In genomic region chr15:30992073-30992363, GRCh38 we compare ENCODE assay signal across 8 cellular contexts. TPM values are rescaled to one million over a fixed set of nuclear protein-coding genes. Genes with fewer than 3 reads are reported as not detected.
DNase-seq lines count a peak whose midpoint lies in the region; ATAC-seq and TF ChIP-seq lines count a peak whose summit lies in the region.

No MANE protein-coding gene starts in this region.

- H3K4me3 Mint-ChIP-seq in GM23338 = peak overlapping the region; percentile 86
- peak overlapping the region; percentile 77 for H3K4me3 Mint-ChIP-seq in activated T-helper 17 cell treated with anti-CD3 and anti-CD28 coated beads, Interleukin-2, amount 50 U/mL, for 72 hours
- H3K4me3 Mint-ChIP-seq in stimulated activated naive CD8-positive, alpha-beta T cell treated with anti-CD3 and anti-CD28 coated beads, Interleukin-15, Interleukin-2, amounts not matched to agents 100 ng/mL and 50 ng/mL, for 24 hours = peak overlapping the region; percentile 87

- H3K36me3 Mint-ChIP-seq in GM23338 (ENCODE audit: low read depth) = peaks cover 5% of the 10 kb centered on the region; the same call in 2 of the 3 replicates
- peaks cover 2% of the 10 kb centered on the region for H3K36me3 Mint-ChIP-seq in activated T-helper 17 cell treated with anti-CD3 and anti-CD28 coated beads, Interleukin-2, amount 50 U/mL, for 72 hours (ENCODE audit: low read depth)
- H3K36me3 Mint-ChIP-seq in stimulated activated naive CD8-positive, alpha-beta T cell treated with anti-CD3 and anti-CD28 coated beads, Interleukin-15, Interleukin-2, amounts not matched to agents 100 ng/mL and 50 ng/mL, for 24 hours (ENCODE audit: low read depth) = peaks cover 5% of the 10 kb centered on the region

- H3K27me3 Mint-ChIP-seq in GM23338 (ENCODE audit: insufficient read depth, low read depth, poor library complexity) = peaks cover 7% of the 10 kb centered on the region
- H3K27me3 Mint-ChIP-seq in activated T-helper 17 cell treated with anti-CD3 and anti-CD28 coated beads, Interleukin-2, amount 50 U/mL, for 72 hours = no peaks in the 10 kb centered on the region
- no peaks in the 10 kb centered on the region for H3K27me3 Mint-ChIP-seq in stimulated activated naive CD8-positive, alpha-beta T cell treated with anti-CD3 and anti-CD28 coated beads, Interleukin-15, Interleukin-2, amounts not matched to agents 100 ng/mL and 50 ng/mL, for 24 hours

- ATAC-seq in GM23338 = no peak
- ATAC-seq in activated T-helper 17 cell treated with anti-CD3 and anti-CD28 coated beads, Interleukin-2, amount 50 U/mL, for 72 hours (replicated peaks) = no peak

- no peaks in the 10 kb centered on the region; the same call in 2 of the 3 replicates for H3K9me3 Mint-ChIP-seq in GM23338
- no peaks in the 10 kb centered on the region for H3K9me3 Mint-ChIP-seq in activated T-helper 17 cell treated with anti-CD3 and anti-CD28 coated beads, Interleukin-2, amount 50 U/mL, for 72 hours
- H3K9me3 Mint-ChIP-seq in stimulated activated naive CD8-positive, alpha-beta T cell treated with anti-CD3 and anti-CD28 coated beads, Interleukin-15, Interleukin-2, amounts not matched to agents 100 ng/mL and 50 ng/mL, for 24 hours = no peaks in the 10 kb centered on the region

- H3K4me1 ChIP-seq in GM23338 (ENCODE audit: insufficient read depth) = peaks cover 15% of the 10 kb centered on the region

- H3K9me2 ChIP-seq in GM23338 (ENCODE audit: insufficient read depth) = no peaks in the 10 kb centered on the region

- H4K20me1 ChIP-seq in GM23338 (replicated peaks; ENCODE audit: insufficient read depth) = no peaks in the 10 kb centered on the region; the same call in 1 of the 2 replicates

- H3K4me2 ChIP-seq in GM23338 = peak overlapping the region; percentile 88

- no peak for DNase-seq in GM23338 (ENCODE audit: low spot score)
- DNase-seq in stimulated activated CD4-positive, alpha-beta T cell treated with anti-CD3 and anti-CD28 coated beads, Interleukin-2, amount 100 ng/mL, for 24 hours = no peak
- DNase-seq in NCI-H187 treated with DMSO at 0.1 percent for 48 hours (lab: John Stamatoyannopoulos, UW) = no peak
- no peak for DNase-seq in cerebellum (ENCODE audit: low spot score)

- H3K4me1 Mint-ChIP-seq in GM23338 = peaks cover 18% of the 10 kb centered on the region
- H3K4me1 Mint-ChIP-seq in activated T-helper 17 cell treated with anti-CD3 and anti-CD28 coated beads, Interleukin-2, amount 50 U/mL, for 72 hours = peaks cover 12% of the 10 kb centered on the region
- H3K4me1 Mint-ChIP-seq in stimulated activated naive CD8-positive, alpha-beta T cell treated with anti-CD3 and anti-CD28 coated beads, Interleukin-15, Interleukin-2, amounts not matched to agents 100 ng/mL and 50 ng/mL, for 24 hours (ENCODE audit: low read depth) = peaks cover 27% of the 10 kb centered on the region

- no peak for TF ChIP-seq CTCF in 22Rv1 (IDR thresholded peaks at IDR 0.05)
- TF ChIP-seq CTCF in GM23338 (conservative IDR thresholded peaks at IDR 0.05; ENCODE audit: low read depth in 2 of 2) = no peak

- peak overlapping the region; percentile 97 for H2AFZ ChIP-seq in GM23338

- H3K27me3 ChIP-seq in GM23338 (ENCODE audit: insufficient read depth) = no peaks in the 10 kb centered on the region

- H3K79me2 ChIP-seq in GM23338 (replicated peaks; ENCODE audit: insufficient read depth) = peaks cover 12% of the 10 kb centered on the region

- no peaks in the 10 kb centered on the region for H3K36me3 ChIP-seq in GM23338 (ENCODE audit: insufficient read depth)

- H3K4me3 ChIP-seq in GM23338 = peak overlapping the region; percentile 68
- peak overlapping the region; percentile 68 for H3K4me3 ChIP-seq in iPS-11a (ENCODE audit: low read depth, low read length)

- peaks cover 4% of the 10 kb centered on the region; the same call in 1 of the 2 replicates for H3F3A ChIP-seq in GM23338 (replicated peaks; ENCODE audit: low read depth)

- H3K27ac ChIP-seq in 22Rv1 (peak overlapping the region; percentile 69), GM23338 (ENCODE audit: low read depth) (peak overlapping the region; percentile 74)

- peak overlapping the region; percentile 76; the same call in 1 of the 2 replicates for H3K27ac Mint-ChIP-seq in GM23338
- peak overlapping the region; percentile 71 for H3K27ac Mint-ChIP-seq in activated T-helper 17 cell treated with anti-CD3 and anti-CD28 coated beads, Interleukin-2, amount 50 U/mL, for 72 hours
- peak overlapping the region; percentile 75 for H3K27ac Mint-ChIP-seq in stimulated activated naive CD8-positive, alpha-beta T cell treated with anti-CD3 and anti-CD28 coated beads, Interleukin-15, Interleukin-2, amounts not matched to agents 100 ng/mL and 50 ng/mL, for 24 hours

TF ChIP-seq in GM23338, 12 proteins besides CTCF, POLR2A, EP300 and RAD21 (continues in another document):
- TF ChIP-seq ZNF331 (CRISPR knock-in tag; IDR thresholded peaks at IDR 0.05; ENCODE audit: low read depth) = no peak
- no peak for TF ChIP-seq NANOG (IDR thresholded peaks at IDR 0.05; ENCODE audit: borderline replicate concordance)
- TF ChIP-seq ZNF114 (CRISPR knock-in tag; IDR thresholded peaks at IDR 0.05) = no peak
- TF ChIP-seq EZH2 (IDR thresholded peaks at IDR 0.05; ENCODE audit: low read depth, unreplicated experiment) = no peak
- TF ChIP-seq ETS1 (IDR thresholded peaks at IDR 0.05) = no peak
- TF ChIP-seq ZNF462 (CRISPR knock-in tag; IDR thresholded peaks at IDR 0.05) = no peak

RNA-seq across cellular contexts. Expression of gene MTMR10, which starts 0.6 kb away (rescaled TPM):
- total RNA-seq in GM23338 (2014; rRNA removed; shearing (Covaris generic)) = 10.9 and 11.3 TPM in 2 replicates
- polyA plus RNA-seq in GM23338 (2016; fragmentation: Nextera tagmentation; extraction: Ambion mirVana) = 3.6 and 4.3 TPM in 2 replicates
- total RNA-seq in activated T-helper 17 cell treated with anti-CD3 and anti-CD28 coated beads, Interleukin-2, amount 50 U/mL, for 72 hours = 10 to 100 TPM in 1 of 2 donors, 1 to 10 TPM in 1; 9.9 to 10.6 TPM
- 16.1 TPM for total RNA-seq in cerebellum
